8 cellular contexts compared by ENCODE assay signal in genomic region chr10:35643151-35643975, GRCh38. TPM values are rescaled to one million over a fixed set of nuclear protein-coding genes. Genes with fewer than 3 reads are reported as not detected.
DNase-seq lines count a peak whose midpoint lies in the region; ATAC-seq and TF ChIP-seq lines count a peak whose summit lies in the region.

No MANE protein-coding gene starts in this region.

- peak overlapping the region; percentile 97 for H2AFZ ChIP-seq in MM.1S (ENCODE audit: low read length)

- in situ Hi-C loops in Caki2 (cut with HindIII; ENCODE audit: low pct_unique_long_range_greater_than_20kb, low sequenced_read_pairs) = no loop called here

- no peaks in the 10 kb centered on the region for H3K79me2 ChIP-seq in MM.1S (ENCODE audit: low read length)

- H3K9me3 ChIP-seq in MM.1S (replicated peaks; ENCODE audit: insufficient read depth, low read length) (no peaks in the 10 kb centered on the region), muscle layer of colon (ENCODE audit: low read length) (no peaks in the 10 kb centered on the region), upper lobe of right lung (no peaks in the 10 kb centered on the region)

- H3K27me3 ChIP-seq in MM.1S (replicated peaks; ENCODE audit: insufficient read depth, low read length) = no peaks in the 10 kb centered on the region
- no peaks in the 10 kb centered on the region for H3K27me3 ChIP-seq in muscle layer of colon (ENCODE audit: control insufficient read depth in 1 of 2, insufficient read depth in 2 of 2, low read length in 2 of 2)
- peaks cover 7% of the 10 kb centered on the region for H3K27me3 ChIP-seq in upper lobe of right lung

- H4K20me1 ChIP-seq in MM.1S (ENCODE audit: insufficient read depth, low read length) = no peaks in the 10 kb centered on the region

- intact Hi-C loops in upper lobe of right lung (cut with DNase I) = no loop called here

- H3K27ac ChIP-seq in MM.1S (ENCODE audit: low read length) (peak overlapping the region; percentile 57; the same call in 1 of the 2 replicates), muscle layer of colon (ENCODE audit: low read depth, low read length) (peak overlapping the region; percentile 97), upper lobe of right lung (peak overlapping the region; percentile 55)

- no peaks in the 10 kb centered on the region for H3K9me2 ChIP-seq in MM.1S (replicated peaks; ENCODE audit: insufficient read depth, low read length)

- TF ChIP-seq CTCF in MM.1S (IDR thresholded peaks at IDR 0.05; ENCODE audit: low read length) (no peak), upper lobe of right lung (IDR thresholded peaks at IDR 0.05) (no peak)

- peaks cover 18% of the 10 kb centered on the region for H3F3A ChIP-seq in MM.1S (ENCODE audit: insufficient read depth, low read length)

- H3K4me1 ChIP-seq in MM.1S (ENCODE audit: low read length) (0 out of 2 replicates have a peak, but pooled peaks cover 4% of the 10 kb centered on the region), muscle layer of colon (ENCODE audit: insufficient read depth, low read length) (peaks cover 5% of the 10 kb centered on the region), upper lobe of right lung (peaks cover 19% of the 10 kb centered on the region)

- peak overlapping the region; percentile 100 for H3K4me2 ChIP-seq in MM.1S (ENCODE audit: low read depth, low read length)

- peak overlapping the region; percentile 51; the same call in 1 of the 2 replicates for H3K9ac ChIP-seq in MM.1S (ENCODE audit: low read length)
- H3K9ac ChIP-seq in muscle layer of colon (ENCODE audit: low read length) = peak overlapping the region; percentile 78

- no peaks in the 10 kb centered on the region for H3K36me3 ChIP-seq in MM.1S (replicated peaks; ENCODE audit: insufficient read depth, low read length)
- H3K36me3 ChIP-seq in muscle layer of colon (ENCODE audit: insufficient read depth, low read length) = no peaks in the 10 kb centered on the region
- H3K36me3 ChIP-seq in upper lobe of right lung = no peaks in the 10 kb centered on the region

- DNase-seq in Caki2 (ENCODE audit: low read depth) (peak; percentile 45), MM.1S (peak; percentile 54), fibroblast of peridontal ligament (ENCODE audit: extremely low read depth) (peak; percentile 59), upper lobe of right lung (peak; percentile 88), NOMO-1 (lab: John Stamatoyannopoulos, UW; ENCODE audit: unreplicated experiment in 2 of 2) (no peak)
- peak; percentile 28 for DNase-seq in activated T-cell treated with anti-CD3 and anti-CD28 coated beads, Interleukin-2, amount 50 U/mL, for 1 hour

- peak overlapping the region; percentile 81 for H3K4me3 ChIP-seq in MM.1S (ENCODE audit: low read length)
- peak overlapping the region; percentile 30 to 94 for H3K4me3 ChIP-seq in muscle layer of colon (ENCODE audit: low read depth in 1 of 2, low read length in 2 of 2)
- H3K4me3 ChIP-seq in upper lobe of right lung = peak overlapping the region; percentile 75

- ATAC-seq in upper lobe of right lung = peak; percentile 50
- ATAC-seq in HG03097 (IDR thresholded peaks at IDR 0.05; ENCODE audit: low FRiP score, unreplicated experiment) = no peak

RNA-seq across cellular contexts. Expression of gene FZD8, which starts 1.3 kb away (rescaled TPM):
- 23.4 and 26.5 TPM in 2 replicates for total RNA-seq in Caki2 (2014; rRNA removed; shearing (Covaris generic); ENCODE audit: low replicate concordance)
- 20.4 TPM for total RNA-seq in upper lobe of right lung

RNA-seq across cellular contexts. Expression of gene GJD4, which starts 38.2 kb away (rescaled TPM):
- total RNA-seq in Caki2 (2014; rRNA removed; shearing (Covaris generic); ENCODE audit: low replicate concordance) = not detected in 2 replicates
- not detected for total RNA-seq in upper lobe of right lung

Comparison
In these comparisons a context has a peak if more than half of its experiments do, and no peak if none do; other contexts are left out.
1. DNase-seq: peak in Caki2 (single experiment), MM.1S (single experiment), activated T-cell treated with anti-CD3 and anti-CD28 coated beads, Interleukin-2, amount 50 U/mL, for 1 hour (single experiment), fibroblast of peridontal ligament (single experiment) and upper lobe of right lung (single experiment); none in NOMO-1 (0 of 2).
2. Peak in every context shown above with its lines, with median percentiles within 50 percentile points of each other: H3K27ac ChIP-seq and H3K4me3 ChIP-seq.